ENCODE assay signal across 12 cellular contexts in the genomic region with DNA sequence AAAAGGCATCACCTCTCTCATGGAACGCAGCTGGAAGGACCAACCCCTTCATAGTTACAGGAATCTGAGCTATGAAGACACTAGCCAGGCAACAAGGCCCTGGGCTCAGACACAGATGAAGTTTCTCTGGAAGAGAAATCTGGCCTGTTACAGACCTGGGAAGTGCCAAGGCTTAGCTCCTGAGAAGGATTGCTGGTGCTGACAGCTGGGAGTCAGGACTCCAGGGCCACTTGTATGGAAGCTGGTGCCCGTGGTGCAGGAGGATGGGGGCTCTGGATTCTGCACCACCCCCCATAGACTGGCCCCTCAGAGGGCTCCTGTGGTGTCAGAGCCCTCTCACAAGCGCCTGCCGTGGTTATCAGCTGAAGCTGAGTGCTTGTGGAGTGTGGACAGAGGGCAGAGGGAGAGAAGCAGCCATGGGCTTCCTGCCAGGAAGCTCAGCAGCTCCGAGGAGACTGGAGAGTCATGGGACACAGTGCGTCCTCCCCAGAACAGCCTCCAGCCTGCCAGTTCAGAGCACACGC.
DNase-seq lines count a peak whose midpoint lies in the region; ATAC-seq and TF ChIP-seq lines count a peak whose summit lies in the region.
"Had no signal": no experiment of that assay in that cellular context is flagged by ENCODE, and none has a peak within 500 bp of the region (broad histone marks: within the 10 kb centered on the region; RNA-seq: fewer than 3 reads in every experiment).

No MANE protein-coding gene starts in this region.

- no peak overlapping the region for H3K4me2 ChIP-seq in trophoblast cell (ENCODE audit: low read length)

- peak overlapping the region; percentile 6 for H4K91ac ChIP-seq in trophoblast cell (ENCODE audit: low read depth, low read length)

- no peak overlapping the region for H2AK5ac ChIP-seq in trophoblast cell (ENCODE audit: low read length)

- H3K79me2 ChIP-seq in trophoblast cell (ENCODE audit: control insufficient read depth, insufficient read depth, low read length, poor library complexity) = no peaks in the 10 kb centered on the region

- H3K23ac ChIP-seq in trophoblast cell (ENCODE audit: low read length) = no peak overlapping the region

- H3K14ac ChIP-seq in trophoblast cell (ENCODE audit: low read length) = peak overlapping the region; percentile 16

- no peaks in the 10 kb centered on the region for H3K36me3 ChIP-seq in left ventricle myocardium inferior
- H3K36me3 ChIP-seq in trophoblast cell (ENCODE audit: control insufficient read depth in 1 of 2, insufficient read depth in 2 of 2, low read length in 2 of 2) = no peaks in the 10 kb centered on the region

- intact Hi-C loops in left ventricle myocardium inferior (cut with micrococcal nuclease) = loop anchor here (10.0 kb wide), 2 partner anchors 55 to 125 kb away; partner anchors contain the start of gene LBH

- no peak overlapping the region for H2BK120ac ChIP-seq in trophoblast cell (ENCODE audit: insufficient read depth, low read length, poor library complexity)

- peak overlapping the region; percentile 84 for H3K27ac ChIP-seq in left ventricle myocardium inferior (replicated peaks)
- no peak overlapping the region for H3K27ac ChIP-seq in trophoblast cell (ENCODE audit: low read depth, low read length)

- H2BK5ac ChIP-seq in trophoblast cell (ENCODE audit: low read depth, low read length, poor library complexity) = no peak overlapping the region

- DNase-seq in DMS79 treated with DMSO at 0.1 percent for 48 hours (lab: John Stamatoyannopoulos, UW) (peak; percentile 71), UCSD-AML1 (lab: John Stamatoyannopoulos, UW; ENCODE audit: unreplicated experiment) (peak; percentile 30), left ventricle myocardium inferior (peak; percentile 85), trophoblast cell (peak in 1 of 2 donors; percentile 58), GM20000 (ENCODE audit: low spot score) (no peak), LoVo (ENCODE audit: low spot score) (no peak)
- DNase-seq: activated T-cell treated with anti-CD3 and anti-CD28 coated beads for 4 hours; NCI-H2107; stimulated activated CD4-positive, alpha-beta T cell treated with anti-CD3 and anti-CD28 coated beads, Interleukin-1b, Interleukin-23, amount 100 ng/mL, for 48 hours; T-cell had no signal

- WGBS in trophoblast cell (ENCODE audit: extremely low coverage, insufficient coverage, insufficient read length) = no CpG with 5 or more reads among the region's 7 CpGs

- no peak overlapping the region for H4K8ac ChIP-seq in trophoblast cell (ENCODE audit: low read depth, low read length)

- H2AFZ ChIP-seq in trophoblast cell (ENCODE audit: insufficient read depth, low read length, poor library complexity) = no peak overlapping the region

- H3K4me3 ChIP-seq in left ventricle myocardium inferior (no peak overlapping the region), trophoblast cell (ENCODE audit: low read depth, low read length) (no peak overlapping the region)

- H3K79me1 ChIP-seq in trophoblast cell (ENCODE audit: low read length) = peaks cover 8% of the 10 kb centered on the region

- H3K9me3 ChIP-seq in left ventricle myocardium inferior (replicated peaks) = no peaks in the 10 kb centered on the region
- peaks cover 1% of the 10 kb centered on the region for H3K9me3 ChIP-seq in trophoblast cell (ENCODE audit: insufficient read depth, low read depth, low read length)

- H3K9ac ChIP-seq in trophoblast cell (ENCODE audit: low read length) = no peak overlapping the region

- no peak overlapping the region for H3K4ac ChIP-seq in trophoblast cell (ENCODE audit: low read depth, low read length)

- H3K4me1 ChIP-seq in left ventricle myocardium inferior (peaks cover 54% of the 10 kb centered on the region), trophoblast cell (ENCODE audit: control insufficient read depth in 1 of 2, insufficient read depth in 2 of 2, low read length in 2 of 2) (peaks cover 10 to 20% of the 10 kb centered on the region in 2 experiments)

- TF ChIP-seq CTCF in left ventricle myocardium inferior (IDR thresholded peaks at IDR 0.05; ENCODE audit: borderline replicate concordance) = no peak
- no peak for TF ChIP-seq CTCF in GM20000 (IDR thresholded peaks at IDR 0.05; ENCODE audit: extremely low read depth, missing control alignments)

- no peak overlapping the region for H4K12ac ChIP-seq in trophoblast cell (ENCODE audit: low read depth, low read length)

- H3K27me3 ChIP-seq in left ventricle myocardium inferior (ENCODE audit: low read depth) = no peaks in the 10 kb centered on the region
- H3K27me3 ChIP-seq in trophoblast cell (ENCODE audit: insufficient read depth, low read length) = no peaks in the 10 kb centered on the region

- H3K18ac ChIP-seq in trophoblast cell (ENCODE audit: low read length) = no peak overlapping the region

- no peak overlapping the region for H2BK12ac ChIP-seq in trophoblast cell (ENCODE audit: low read length)

- ATAC-seq in HG02973 (IDR thresholded peaks at IDR 0.05; ENCODE audit: unreplicated experiment) = no peak
- no peak for ATAC-seq in GM18907 (IDR thresholded peaks at IDR 0.05; ENCODE audit: unreplicated experiment)
- ATAC-seq: T-cell had no signal

Comparison
In these comparisons a context has a peak if more than half of its experiments do, and no peak if none do; other contexts are left out.
1. DNase-seq: peak in DMS79 treated with DMSO at 0.1 percent for 48 hours (single experiment), UCSD-AML1 (single experiment) and left ventricle myocardium inferior (single experiment); none in GM20000 (single experiment) and LoVo (single experiment).